ENCODE assay signal across 8 cellular contexts in genomic region chr20:29057866-29058484, GRCh38.
A peak's percentile ranks its signal among the peaks of the same experiment; 100 is the strongest.
DNase-seq lines count a peak whose midpoint lies in the region; FAIRE-seq and TF ChIP-seq lines count a peak whose summit lies in the region.
"Not testable (repeated sequence)": the region's sequence is repeated elsewhere in the genome, so short reads cannot be mapped to it uniquely, and the experiment has no call there.

No MANE protein-coding gene starts in this region.

- not testable (repeated sequence) for BruUV-seq in PC-9 (replicated peaks; lab: Mats Ljungman, UMichigan)

- peaks cover 2 to 13% (median 6%) of the 10 kb centered on the region in 7 donors for H3K9me3 Mint-ChIP-seq in CD14-positive monocyte
- peaks cover 18% of the 10 kb centered on the region for H3K9me3 Mint-ChIP-seq in astrocyte (ENCODE audit: unreplicated experiment)

- not testable (repeated sequence) for FAIRE-seq in astrocyte (lab: Jason Lieb, UNC); keratinocyte (lab: Jason Lieb, UNC)

- DNase-seq in CD14-positive monocyte (ENCODE audit: low spot score); astrocyte (ENCODE audit: low read depth); epithelial cell of esophagus (ENCODE audit: low read depth); keratinocyte (ENCODE audit: low read depth, low spot score); tibial artery: not testable (repeated sequence)
- peak; percentile 23 for DNase-seq in HuH-7 (ENCODE audit: low spot score)
- DNase-seq in PC-9: peak in 1 of 2 experiments; percentile 39

- intact Hi-C loops in CD14-positive monocyte (cut with micrococcal nuclease); PC-9 (cut with micrococcal nuclease; ENCODE audit: unreplicated experiment); tibial artery (cut with DNase I; ENCODE audit: low total_unique reads): not testable (repeated sequence)

- H4K20me1 ChIP-seq in PC-9 (ENCODE audit: insufficient read depth); astrocyte (ENCODE audit: insufficient read depth, low read length); keratinocyte (ENCODE audit: control insufficient read depth, extremely low read depth, insufficient read depth, low read length): not testable (repeated sequence)

- POLR2A ChIA-PET in PC-9 (lab: Charles Lee; ENCODE audit: unreplicated experiment): not testable (repeated sequence)

- H3K27me3 ChIP-seq in PC-9 (ENCODE audit: insufficient read depth, low read depth); astrocyte (ENCODE audit: insufficient read depth, low read length); keratinocyte (ENCODE audit: control insufficient read depth, extremely low read depth, insufficient read depth, low read length); tibial artery: not testable (repeated sequence)

- not testable (repeated sequence) for H3K4me1 ChIP-seq in PC-9 (replicated peaks; ENCODE audit: insufficient read depth); astrocyte (ENCODE audit: insufficient read depth, low read length); keratinocyte (ENCODE audit: control insufficient read depth, extremely low read depth, insufficient read depth, low read length); tibial artery

- H3K27ac Mint-ChIP-seq in CD14-positive monocyte; astrocyte (ENCODE audit: unreplicated experiment): not testable (repeated sequence)

- H3K9me3 ChIP-seq in PC-9 (ENCODE audit: insufficient read depth, low read depth); astrocyte (ENCODE audit: insufficient read depth, low read depth, low read length); keratinocyte (ENCODE audit: control insufficient read depth, low read depth, low read length); tibial artery: not testable (repeated sequence)

- H2AFZ ChIP-seq in PC-9; astrocyte (ENCODE audit: low read depth, low read length); keratinocyte (ENCODE audit: control insufficient read depth, low read length): not testable (repeated sequence)

- H3K79me2 ChIP-seq in PC-9 (ENCODE audit: low read depth); astrocyte (ENCODE audit: insufficient read depth, low read length); keratinocyte (ENCODE audit: control insufficient read depth, insufficient read depth, low read length): not testable (repeated sequence)

- not testable (repeated sequence) for H3K4me2 ChIP-seq in PC-9; astrocyte (ENCODE audit: low read length); keratinocyte (ENCODE audit: control insufficient read depth, extremely low read depth, insufficient read depth, low read depth, low read length)

- not testable (repeated sequence) for H3K36me3 ChIP-seq in PC-9 (ENCODE audit: low read depth); astrocyte (ENCODE audit: insufficient read depth, low read length); keratinocyte (ENCODE audit: control insufficient read depth in 2 of 2, extremely low read depth in 1 of 2, insufficient read depth in 2 of 2, low read length in 2 of 2); tibial artery

- not testable (repeated sequence) for H3K9ac ChIP-seq in astrocyte (ENCODE audit: low read length); keratinocyte (ENCODE audit: control insufficient read depth, extremely low read depth, insufficient read depth, low read length)

- not testable (repeated sequence) for H3K27me3 Mint-ChIP-seq in CD14-positive monocyte (ENCODE audit: low read depth in 3 of 3); astrocyte (ENCODE audit: low read depth, unreplicated experiment)

- not testable (repeated sequence) for H3K4me1 Mint-ChIP-seq in CD14-positive monocyte; astrocyte (ENCODE audit: low read depth, unreplicated experiment)

- not testable (repeated sequence) for H3K4me3 Mint-ChIP-seq in CD14-positive monocyte; astrocyte (ENCODE audit: unreplicated experiment)

- H3K9me1 ChIP-seq in keratinocyte (ENCODE audit: control insufficient read depth, extremely low read depth, insufficient read depth, low read length): not testable (repeated sequence)

- CTCF ChIA-PET in PC-9 (lab: Charles Lee): not testable (repeated sequence)

- H3F3A ChIP-seq in PC-9 (ENCODE audit: insufficient read depth, low read depth): not testable (repeated sequence)

- dilution Hi-C loops in keratinocyte (cut with MboI; ENCODE audit: extremely low pct_ligation_motif_present, low sequenced_read_pairs): not testable (repeated sequence)

- not testable (repeated sequence) for H3K9me2 ChIP-seq in PC-9 (ENCODE audit: insufficient read depth)

- TF ChIP-seq CTCF in CD14-positive monocyte (IDR thresholded peaks at IDR 0.05): peak; percentile 26
- TF ChIP-seq CTCF in GM12872 (IDR thresholded peaks at IDR 0.05; ENCODE audit: insufficient read depth, low read depth, low read length): peak; percentile 55
- TF ChIP-seq CTCF in PC-9 (conservative IDR thresholded peaks at IDR 0.05): peak; percentile 77
- peak; percentile 40 for TF ChIP-seq CTCF in astrocyte (IDR thresholded peaks at IDR 0.05; ENCODE audit: insufficient read depth, low read depth, low read length)
- TF ChIP-seq CTCF in epithelial cell of esophagus (IDR thresholded peaks at IDR 0.05; ENCODE audit: insufficient read depth, low read depth, low read length, missing control alignments): peak; percentile 41
- peak in 2 of 3 experiments; percentile 31 to 56 for TF ChIP-seq CTCF in keratinocyte (optimal IDR thresholded peaks at IDR 0.05 in 1 of 3, IDR thresholded peaks at IDR 0.05 in 1 of 3, conservative IDR thresholded peaks at IDR 0.05 in 1 of 3; ENCODE audit: extremely low read depth in 1 of 3, insufficient read depth in 2 of 3, low read length in 3 of 3)
- TF ChIP-seq CTCF in tibial artery (IDR thresholded peaks at IDR 0.05): peak; percentile 23 to 29

- H3K27ac ChIP-seq in PC-9; astrocyte (ENCODE audit: low read depth, low read length); keratinocyte (ENCODE audit: control insufficient read depth, insufficient read depth, low read length); tibial artery: not testable (repeated sequence)

- not testable (repeated sequence) for H3K36me3 Mint-ChIP-seq in CD14-positive monocyte; astrocyte (ENCODE audit: low read depth, unreplicated experiment)

- H3K4me3 ChIP-seq in PC-9; astrocyte (ENCODE audit: insufficient read depth, low read depth, low read length); epithelial cell of esophagus (ENCODE audit: low read length); keratinocyte (ENCODE audit: control insufficient read depth in 2 of 3, extremely low read depth in 1 of 3, insufficient read depth in 2 of 3, low read depth in 1 of 3, low read length in 3 of 3); tibial artery: not testable (repeated sequence)

Comparison
In these comparisons a context has a peak if more than half of its experiments do, and no peak if none do; other contexts are left out.
1. CTCF ChIP-seq: peak in every context shown above with its lines; median percentile 77 in PC-9; 55 in GM12872; 44 in keratinocyte; 41 in epithelial cell of esophagus; 40 in astrocyte; 26 in CD14-positive monocyte; 26 in tibial artery.